In genomic region chr1:156587927-156588326, GRCh38 we compare ENCODE assay signal across 4 cellular contexts. TPM values are rescaled to one million over a fixed set of nuclear protein-coding genes. Genes with fewer than 3 reads are reported as not detected.
"Had no signal": no experiment of that assay in that cellular context is flagged by ENCODE, and none has a peak within 500 bp of the region (broad histone marks: within the 10 kb centered on the region; RNA-seq: fewer than 3 reads in every experiment).

No MANE protein-coding gene starts in this region.

RNA-seq across cellular contexts. Expression of gene TTC24, which starts 8.4 kb away (rescaled TPM):
- total RNA-seq: GM23248, H4, HT-29, IMR-90 had no signal
- polyA plus RNA-seq: GM23248, IMR-90 had no signal

RNA-seq across cellular contexts. Expression of gene HAPLN2, which starts 31.3 kb away (rescaled TPM):
- total RNA-seq: GM23248, H4, IMR-90 had no signal
- polyA plus RNA-seq: GM23248, IMR-90 had no signal
